9 cellular contexts compared by ENCODE assay signal in genomic region chr9:133048595-133048994, GRCh38. TPM values are rescaled to one million over a fixed set of nuclear protein-coding genes. Genes with fewer than 3 reads are reported as not detected.
A peak's percentile ranks its signal among the peaks of the same experiment; 100 is the strongest.
DNase-seq lines count a peak whose midpoint lies in the region; ATAC-seq and TF ChIP-seq lines count a peak whose summit lies in the region.
"Had no signal": no experiment of that assay in that cellular context is flagged by ENCODE, and none has a peak within 500 bp of the region (broad histone marks: within the 10 kb centered on the region; RNA-seq: fewer than 3 reads in every experiment).

No MANE protein-coding gene starts in this region.

- DNase-seq in activated T-cell treated with anti-CD3 and anti-CD28 coated beads, Interleukin-2, amount 50 U/mL, for 72 hours: peak; percentile 32 to 38
- DNase-seq in activated T-cell treated with anti-CD3 and anti-CD28 coated beads, Interleukin-2, amount 50 U/mL, for 1 hour: no peak
- DNase-seq in dermis microvascular lymphatic vessel endothelial cell (ENCODE audit: low read depth in 2 of 2) (peak; percentile 10 to 53), osteoblast (ENCODE audit: insufficient read length, low spot score, missing footprints) (peak; percentile 96)
- DNase-seq in effector CD8-positive, alpha-beta T cell (lab: John Stamatoyannopoulos, UW): no peak

- H3K9me3 ChIP-seq in OCI-LY1 (ENCODE audit: low read length) (no peaks in the 10 kb centered on the region), osteoblast (ENCODE audit: low read depth, low read length) (no peaks in the 10 kb centered on the region)

- H3K36me3 Mint-ChIP-seq in activated T-cell treated with anti-CD3 and anti-CD28 coated beads, Interleukin-2, amount 50 U/mL, for 72 hours (ENCODE audit: insufficient read depth in 2 of 2): peaks cover 5 to 12% of the 10 kb centered on the region in 2 donors

- H3K4me3 ChIP-seq in OCI-LY1 (ENCODE audit: low read depth, low read length, poor library complexity, severe bottlenecking) (no peak overlapping the region), osteoblast (ENCODE audit: insufficient read depth, low read length) (no peak overlapping the region)

- no peaks in the 10 kb centered on the region for H3K27me3 ChIP-seq in OCI-LY1 (ENCODE audit: insufficient read depth, low read length)
- no peaks in the 10 kb centered on the region for H3K27me3 ChIP-seq in osteoblast (ENCODE audit: insufficient read depth, low read length)

- H2AFZ ChIP-seq in OCI-LY1 (ENCODE audit: low read length) (no peak overlapping the region), osteoblast (ENCODE audit: low read length) (no peak overlapping the region)

- ATAC-seq in activated T-cell treated with anti-CD3 and anti-CD28 coated beads, Interleukin-2, amount 50 U/mL, for 72 hours (replicated peaks in 1 of 2): peak; percentile 65 to 73
- ATAC-seq in HG03139 (IDR thresholded peaks at IDR 0.05; ENCODE audit: unreplicated experiment): no peak
- no peak for ATAC-seq in HG03457 (IDR thresholded peaks at IDR 0.05; ENCODE audit: unreplicated experiment)

- H3K4me1 Mint-ChIP-seq in activated T-cell treated with anti-CD3 and anti-CD28 coated beads, Interleukin-2, amount 50 U/mL, for 72 hours (ENCODE audit: low read depth): peaks cover 6% of the 10 kb centered on the region

- no peaks in the 10 kb centered on the region for H3K9me2 ChIP-seq in OCI-LY1 (ENCODE audit: low read depth, low read length)

- no peak overlapping the region for H3K27ac ChIP-seq in OCI-LY1 (ENCODE audit: low read depth, low read length, poor library complexity, severe bottlenecking)
- H3K27ac ChIP-seq in osteoblast (ENCODE audit: low read depth, low read length): no peak overlapping the region

- peak; percentile 52; the same call in 1 of the 2 replicates for TF ChIP-seq CTCF in OCI-LY1 (IDR thresholded peaks at IDR 0.05; ENCODE audit: low read length)
- peak; percentile 38 for TF ChIP-seq CTCF in osteoblast (IDR thresholded peaks at IDR 0.05; ENCODE audit: extremely low read depth, low read depth, low read length)

- H3K4me2 ChIP-seq in OCI-LY1 (ENCODE audit: low read length) (no peak overlapping the region), osteoblast (ENCODE audit: insufficient read depth, low read length) (no peak overlapping the region)

- no peaks in the 10 kb centered on the region for H4K20me1 ChIP-seq in OCI-LY1 (ENCODE audit: insufficient read depth, low read length)
- peaks cover 13% of the 10 kb centered on the region for H4K20me1 ChIP-seq in osteoblast (ENCODE audit: insufficient read depth, low read length)

- peaks cover 84% of the 10 kb centered on the region for H3K36me3 ChIP-seq in OCI-LY1 (ENCODE audit: insufficient read depth, low read length)
- H3K36me3 ChIP-seq in osteoblast (ENCODE audit: insufficient read depth, low read length): peaks cover 52% of the 10 kb centered on the region

- no peaks in the 10 kb centered on the region for H3K9me3 Mint-ChIP-seq in activated T-cell treated with anti-CD3 and anti-CD28 coated beads, Interleukin-2, amount 50 U/mL, for 72 hours
- H3K9me3 Mint-ChIP-seq: nephron had no signal

- no peaks in the 10 kb centered on the region for H3K27me3 Mint-ChIP-seq in activated T-cell treated with anti-CD3 and anti-CD28 coated beads, Interleukin-2, amount 50 U/mL, for 72 hours (ENCODE audit: low read depth)

- no peak overlapping the region for H3K4me3 Mint-ChIP-seq in activated T-cell treated with anti-CD3 and anti-CD28 coated beads, Interleukin-2, amount 50 U/mL, for 72 hours
- H3K4me3 Mint-ChIP-seq: nephron had no signal

- no peak overlapping the region for H3K9ac ChIP-seq in OCI-LY1 (ENCODE audit: low read length)

- H3K27ac Mint-ChIP-seq in activated T-cell treated with anti-CD3 and anti-CD28 coated beads, Interleukin-2, amount 50 U/mL, for 72 hours: no peak overlapping the region
- H3K27ac Mint-ChIP-seq: nephron had no signal

- H3F3A ChIP-seq in OCI-LY1 (ENCODE audit: insufficient read depth, low read length): no peaks in the 10 kb centered on the region

- H3K4me1 ChIP-seq in OCI-LY1 (ENCODE audit: insufficient read depth, low read length, severe bottlenecking) (no peaks in the 10 kb centered on the region), osteoblast (ENCODE audit: insufficient read depth, low read length) (no peaks in the 10 kb centered on the region)

- H3K79me2 ChIP-seq in OCI-LY1 (ENCODE audit: insufficient read depth, low read length): no peaks in the 10 kb centered on the region
- no peaks in the 10 kb centered on the region for H3K79me2 ChIP-seq in osteoblast (ENCODE audit: insufficient read depth, low read length)

RNA-seq across cellular contexts. Expression of gene CEL, which starts 13.2 kb away (rescaled TPM):
- total RNA-seq in activated T-cell treated with anti-CD3 and anti-CD28 coated beads, Interleukin-2, amount 50 U/mL, for 72 hours: 1 to 10 TPM; 1.6 to 3.6 TPM
- total RNA-seq in dermis microvascular lymphatic vessel endothelial cell: 0.13 TPM in 2 replicates
- under 0.01 TPM in 1 of 2 replicates, not detected in the other for total RNA-seq in osteoblast

RNA-seq across cellular contexts. Expression of gene GTF3C5, which starts 17.8 kb away (rescaled TPM):
- total RNA-seq in activated T-cell treated with anti-CD3 and anti-CD28 coated beads, Interleukin-2, amount 50 U/mL, for 72 hours: 100 to 1,000 TPM in 1 of 2 donors, 10 to 100 TPM in 1; 79.5 to 101 TPM
- total RNA-seq in dermis microvascular lymphatic vessel endothelial cell (37.4 and 44.5 TPM in 2 replicates), osteoblast (31.8 and 41.3 TPM in 2 replicates)

Comparison
In these comparisons a context has a peak if more than half of its experiments do, and no peak if none do; other contexts are left out.
1. DNase-seq: peak in activated T-cell treated with anti-CD3 and anti-CD28 coated beads, Interleukin-2, amount 50 U/mL, for 72 hours (2 of 2), dermis microvascular lymphatic vessel endothelial cell (2 of 2) and osteoblast (single experiment); none in activated T-cell treated with anti-CD3 and anti-CD28 coated beads, Interleukin-2, amount 50 U/mL, for 1 hour (single experiment) and effector CD8-positive, alpha-beta T cell (single experiment).
2. ATAC-seq: peak in activated T-cell treated with anti-CD3 and anti-CD28 coated beads, Interleukin-2, amount 50 U/mL, for 72 hours (2 of 2); none in HG03139 (single experiment) and HG03457 (single experiment).